In the genomic region with DNA sequence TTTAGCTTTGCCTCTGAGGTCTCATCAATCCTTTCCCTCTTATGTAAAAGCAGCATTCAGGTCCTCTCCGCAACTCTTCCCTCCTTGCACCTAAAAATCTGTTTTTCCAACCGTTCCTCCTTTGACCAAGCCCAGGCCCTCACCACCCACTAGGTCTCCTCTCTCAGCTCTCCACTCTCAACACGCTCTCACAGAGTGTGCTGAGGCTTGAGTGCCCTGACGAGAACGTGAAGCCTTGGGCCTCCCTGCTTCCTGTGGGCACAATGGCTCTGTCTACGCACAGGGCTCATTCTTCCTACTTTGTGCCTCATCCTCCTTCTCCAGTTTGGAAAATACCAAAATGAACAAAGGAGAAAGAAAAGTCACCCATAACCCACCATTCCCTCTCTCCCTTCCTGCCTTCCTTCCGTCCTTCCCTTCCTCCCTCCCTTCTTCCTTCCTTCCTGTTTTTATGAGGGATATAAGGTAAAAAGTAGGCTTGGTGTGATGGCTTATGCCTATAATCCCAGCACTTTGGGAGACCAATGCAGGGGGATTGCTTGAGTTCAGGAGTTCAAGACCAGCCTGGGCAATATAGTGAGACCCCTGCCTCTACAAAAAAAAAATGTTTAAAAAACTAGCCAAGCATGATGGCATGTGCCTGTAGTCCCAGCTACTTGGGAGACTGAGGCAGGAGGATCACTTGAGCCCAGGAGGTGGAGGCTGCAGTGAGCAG, we compare ENCODE assay signal across 16 cellular contexts. TPM values are rescaled to one million over a fixed set of nuclear protein-coding genes. Genes with fewer than 3 reads are reported as not detected.
DNase-seq lines count a peak whose midpoint lies in the region; ATAC-seq, FAIRE-seq and TF ChIP-seq lines count a peak whose summit lies in the region.
"Had no signal": no experiment of that assay in that cellular context is flagged by ENCODE, and none has a peak within 500 bp of the region (broad histone marks: within the 10 kb centered on the region; RNA-seq: fewer than 3 reads in every experiment).

No MANE protein-coding gene starts in this region.

- CTCF ChIA-PET in HEK293 (lab: Yijun Ruan, JAX): interaction anchor here (1.4 to 2.5 kb wide), 2 partner anchors 137 to 398 kb away, joined by 3 to 8 read pairs; no protein-coding TSS in a partner anchor

- no peaks in the 10 kb centered on the region for H3K9me3 Mint-ChIP-seq in endothelial cell (ENCODE audit: unreplicated experiment)
- H3K9me3 Mint-ChIP-seq: CD4-positive, CD25-positive, alpha-beta regulatory T cell; H9; HFFc6 had no signal

- H3K36me3 Mint-ChIP-seq in endothelial cell (ENCODE audit: low read depth, unreplicated experiment): no peaks in the 10 kb centered on the region
- H3K36me3 Mint-ChIP-seq: CD4-positive, CD25-positive, alpha-beta regulatory T cell had no signal

- TF ChIP-seq CTCF in HEK293 (tag by site-specific recombination; IDR thresholded peaks at IDR 0.05): no peak
- TF ChIP-seq CTCF in endothelial cell (IDR thresholded peaks at IDR 0.05; ENCODE audit: unreplicated experiment): no peak

- peaks cover 0 to 4% (median 0%) of the 10 kb centered on the region in 11 experiments; a peak in 1 of 22 replicates for H3K9me3 ChIP-seq in BLaER1 treated with 17β-estradiol and CSF1 and Interleukin-3, amounts not matched to agents 10 nM and 100 nM (replicated peaks in 1 of 11)
- no peaks in the 10 kb centered on the region for H3K9me3 ChIP-seq in HEK293 (ENCODE audit: control insufficient read depth, insufficient read depth, low read depth, low read length)
- H3K9me3 ChIP-seq: A549 had no signal

- peaks cover 10% of the 10 kb centered on the region for H3K4me1 Mint-ChIP-seq in endothelial cell (ENCODE audit: unreplicated experiment)
- H3K4me1 Mint-ChIP-seq: CD4-positive, CD25-positive, alpha-beta regulatory T cell had no signal

- no peaks in the 10 kb centered on the region for H3K36me3 ChIP-seq in BLaER1 treated with 17β-estradiol and CSF1 and Interleukin-3, amounts not matched to agents 10 nM and 100 nM
- H3K36me3 ChIP-seq in HEK293 (ENCODE audit: control insufficient read depth in 2 of 2, insufficient read depth in 1 of 2, low read length in 2 of 2): no peaks in the 10 kb centered on the region

- H3K27me3 ChIP-seq in BLaER1 treated with 17β-estradiol and CSF1 and Interleukin-3, amounts not matched to agents 10 nM and 100 nM: no peaks in the 10 kb centered on the region

- H3K9ac ChIP-seq in BLaER1 treated with 17β-estradiol and CSF1 and Interleukin-3, amounts not matched to agents 10 nM and 100 nM: no peak overlapping the region
- H3K9ac ChIP-seq: GM23248, KMS-11 had no signal

- H3K4me1 ChIP-seq in BLaER1 treated with 17β-estradiol and CSF1 and Interleukin-3, amounts not matched to agents 10 nM and 100 nM: peaks cover 0 to 48% (median 25%) of the 10 kb centered on the region in 10 experiments; a peak in 16 of 20 replicates
- H3K4me1 ChIP-seq in HEK293 (ENCODE audit: control insufficient read depth, insufficient read depth, low read length): no peaks in the 10 kb centered on the region

- H3K4me3 ChIP-seq in BLaER1 treated with 17β-estradiol and CSF1 and Interleukin-3, amounts not matched to agents 10 nM and 100 nM: no peak overlapping the region
- H3K4me3 ChIP-seq in HEK293 (ENCODE audit: low read depth, low read length): no peak overlapping the region
- H3K4me3 ChIP-seq: A549, GM23248 had no signal

- H3K4me3 Mint-ChIP-seq in endothelial cell (ENCODE audit: unreplicated experiment): no peak overlapping the region
- H3K4me3 Mint-ChIP-seq: CD4-positive, CD25-positive, alpha-beta regulatory T cell; H9; HFFc6 had no signal

- H3K4me2 ChIP-seq in BLaER1 treated with 17β-estradiol and CSF1 and Interleukin-3, amounts not matched to agents 10 nM and 100 nM: peak overlapping the region; percentile 0 to 65 (median 32); a peak in 17 of 22 replicates
- H3K4me2 ChIP-seq: A549, KMS-11 had no signal

- ATAC-seq in HG03095 (IDR thresholded peaks at IDR 0.05; ENCODE audit: unreplicated experiment) (no peak), GM19324 (IDR thresholded peaks at IDR 0.05; ENCODE audit: low FRiP score, unreplicated experiment) (no peak)
- ATAC-seq: A549 had no signal

- POLR2A ChIA-PET in HEK293 (lab: Yijun Ruan, JAX): interaction anchor here (1.1 kb wide), 1 partner anchor 108 kb away, joined by 4 read pairs; a partner anchor contains a TSS

- no peak overlapping the region for H3K27ac ChIP-seq in BLaER1 treated with 17β-estradiol and CSF1 and Interleukin-3, amounts not matched to agents 10 nM and 100 nM
- H3K27ac ChIP-seq in HEK293 (ENCODE audit: extremely low read depth, low read depth, low read length): no peak overlapping the region
- H3K27ac ChIP-seq: A549, GM23248, KMS-11 had no signal

- H3K27me3 Mint-ChIP-seq in endothelial cell (ENCODE audit: unreplicated experiment): peaks cover 6% of the 10 kb centered on the region
- H3K27me3 Mint-ChIP-seq: CD4-positive, CD25-positive, alpha-beta regulatory T cell had no signal

- FAIRE-seq in urothelium cell line (lab: Jason Lieb, UNC): peak; percentile 59
- FAIRE-seq: A549, GM19239 had no signal

- no peak for DNase-seq in endothelial cell (ENCODE audit: low spot score)
- DNase-seq in urothelium cell line (ENCODE audit: low spot score): no peak
- no peak for DNase-seq in UCSD-AML1 (lab: John Stamatoyannopoulos, UW; ENCODE audit: unreplicated experiment)
- DNase-seq: CD4-positive, CD25-positive, alpha-beta regulatory T cell; DMS53; GF-D8; GM23248; H9; HFFc6 had no signal

- peak overlapping the region; percentile 48 for H3K27ac Mint-ChIP-seq in endothelial cell (ENCODE audit: unreplicated experiment)
- H3K27ac Mint-ChIP-seq: H9, HFFc6 had no signal

- no peaks in the 10 kb centered on the region for H4K20me1 ChIP-seq in BLaER1 treated with 17β-estradiol and CSF1 and Interleukin-3, amounts not matched to agents 10 nM and 100 nM

TF ChIP-seq in HEK293, 187 proteins besides CTCF, POLR2A, EP300 and RAD21:
- TF ChIP-seq ZNF521 (tag by site-specific recombination; IDR thresholded peaks at IDR 0.05): no peak
- TF ChIP-seq ZNF121 (tag by site-specific recombination; IDR thresholded peaks at IDR 0.05): peak; percentile 33; the same call in 1 of the 2 replicates

RNA-seq across cellular contexts. Expression of gene SLC39A11, which starts 31.3 kb away (rescaled TPM):
- total RNA-seq in endothelial cell (ENCODE audit: unreplicated experiment): 13.2 TPM

RNA-seq across cellular contexts. Expression of gene SSTR2, which starts 41.0 kb away (rescaled TPM):
- 0.26 TPM for total RNA-seq in endothelial cell (ENCODE audit: unreplicated experiment)
- total RNA-seq: GM23248 had no signal
